ENCODE assay signal across 8 cellular contexts in genomic region chr3:41593760-41594159, GRCh38.
"Had no signal": no experiment of that assay in that cellular context is flagged by ENCODE, and none has a peak within 500 bp of the region (broad histone marks: within the 10 kb centered on the region; RNA-seq: fewer than 3 reads in every experiment).

No MANE protein-coding gene starts in this region.

- ATAC-seq: HepG2, K562 had no signal

- H3K27ac Mint-ChIP-seq: IgD-negative memory B cell had no signal

- H3K27me3 Mint-ChIP-seq: IgD-negative memory B cell had no signal

- DNase-seq: IMR-90, KBM-7, KG1 had no signal

- H3K9me3 Mint-ChIP-seq: IgD-negative memory B cell had no signal

- H3K4me3 ChIP-seq: K562 had no signal

- H3K4me2 ChIP-seq: KMS-11 had no signal

- H3K27ac ChIP-seq: HL-60, KMS-11 had no signal
